1 cellular context compared by ENCODE assay signal in genomic region chr12:53870122-53870521, GRCh38.
TF ChIP-seq lines count a peak whose summit lies in the region.

No MANE protein-coding gene starts in this region.

TF ChIP-seq in SK-N-SH treated with all-trans-retinoic acid at 6 μM for 48 hours, 23 proteins besides CTCF, POLR2A, EP300 and RAD21:
- TF ChIP-seq, protein P1, sequence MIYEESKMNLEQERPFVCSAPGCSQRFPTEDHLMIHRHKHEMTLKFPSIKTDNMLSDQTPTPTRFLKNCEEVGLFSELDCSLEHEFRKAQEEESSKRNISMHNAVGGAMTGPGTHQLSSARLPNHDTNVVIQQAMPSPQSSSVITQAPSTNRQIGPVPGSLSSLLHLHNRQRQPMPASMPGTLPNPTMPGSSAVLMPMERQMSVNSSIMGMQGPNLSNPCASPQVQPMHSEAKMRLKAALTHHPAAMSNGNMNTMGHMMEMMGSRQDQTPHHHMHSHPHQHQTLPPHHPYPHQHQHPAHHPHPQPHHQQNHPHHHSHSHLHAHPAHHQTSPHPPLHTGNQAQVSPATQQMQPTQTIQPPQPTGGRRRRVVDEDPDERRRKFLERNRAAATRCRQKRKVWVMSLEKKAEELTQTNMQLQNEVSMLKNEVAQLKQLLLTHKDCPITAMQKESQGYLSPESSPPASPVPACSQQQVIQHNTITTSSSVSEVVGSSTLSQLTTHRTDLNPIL (CRISPR knock-in tag; IDR thresholded peaks at IDR 0.05; ENCODE audit: low read depth), result no peak
- TF ChIP-seq TCF4 (CRISPR knock-in tag; IDR thresholded peaks at IDR 0.05; ENCODE audit: borderline replicate concordance), result no peak
- TF ChIP-seq CSDC2 (CRISPR knock-in tag; IDR thresholded peaks at IDR 0.05), result no peak
- TF ChIP-seq ISL1 (CRISPR knock-in tag; IDR thresholded peaks at IDR 0.05), result no peak
- TF ChIP-seq ZNF565 (CRISPR knock-in tag; conservative IDR thresholded peaks at IDR 0.05; ENCODE audit: low read depth), result no peak
- TF ChIP-seq SNAI2 (CRISPR knock-in tag; IDR thresholded peaks at IDR 0.05), result no peak
- TF ChIP-seq ZC3H10 (CRISPR knock-in tag; IDR thresholded peaks at IDR 0.05), result no peak
- no peak for TF ChIP-seq POU6F1 (CRISPR knock-in tag; IDR thresholded peaks at IDR 0.05; ENCODE audit: borderline replicate concordance, low read depth)
- no peak for TF ChIP-seq BACH2 (CRISPR knock-in tag; IDR thresholded peaks at IDR 0.05; ENCODE audit: borderline replicate concordance)
- TF ChIP-seq ZFP3 (CRISPR knock-in tag; IDR thresholded peaks at IDR 0.05), result no peak
- no peak for TF ChIP-seq RARB (CRISPR knock-in tag; IDR thresholded peaks at IDR 0.05)
- no peak for TF ChIP-seq PPARA (CRISPR knock-in tag; IDR thresholded peaks at IDR 0.05; ENCODE audit: borderline replicate concordance)
- TF ChIP-seq ARNTL (CRISPR knock-in tag; IDR thresholded peaks at IDR 0.05; ENCODE audit: borderline replicate concordance, low read depth), result no peak
- no peak for TF ChIP-seq ESRRG (CRISPR knock-in tag; IDR thresholded peaks at IDR 0.05)
- no peak for TF ChIP-seq ZFP30 (CRISPR knock-in tag; IDR thresholded peaks at IDR 0.05)
- no peak for TF ChIP-seq OSR1 (CRISPR knock-in tag; IDR thresholded peaks at IDR 0.05)
- TF ChIP-seq ZNF70 (CRISPR knock-in tag; IDR thresholded peaks at IDR 0.05), result no peak
- TF ChIP-seq TSHZ2 (CRISPR knock-in tag; IDR thresholded peaks at IDR 0.05), result no peak
- TF ChIP-seq GLIS3 (CRISPR knock-in tag; IDR thresholded peaks at IDR 0.05), result no peak
